ENCODE assay signal across 13 cellular contexts in the genomic region with DNA sequence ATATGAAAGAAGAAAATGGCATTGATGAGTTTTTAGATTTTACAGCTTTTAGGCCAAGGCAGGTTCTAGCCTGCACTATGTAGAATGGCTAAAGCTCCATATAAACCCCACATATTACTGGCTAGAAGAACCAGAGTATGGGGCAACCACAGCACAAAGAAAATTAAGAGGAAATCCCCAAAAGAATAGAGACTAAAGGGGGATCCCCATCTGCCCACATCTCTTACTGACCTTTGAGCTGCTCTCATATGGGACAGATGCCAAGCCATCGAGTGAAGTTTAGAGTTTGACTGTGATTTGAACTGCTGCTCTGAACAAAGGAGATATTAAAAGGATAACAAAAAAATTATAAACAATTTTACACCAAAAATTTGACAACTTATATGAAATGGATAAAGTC.
DNase-seq lines count a peak whose midpoint lies in the region; ATAC-seq and TF ChIP-seq lines count a peak whose summit lies in the region.
"Had no signal": no experiment of that assay in that cellular context is flagged by ENCODE, and none has a peak within 500 bp of the region (broad histone marks: within the 10 kb centered on the region; RNA-seq: fewer than 3 reads in every experiment).

No MANE protein-coding gene starts in this region.

- H3K36me3 ChIP-seq in lower lobe of right lung, result no peaks in the 10 kb centered on the region

- no peaks in the 10 kb centered on the region for H3K9me3 ChIP-seq in lower lobe of right lung

- TF ChIP-seq CTCF in glutamatergic neuron (IDR thresholded peaks at IDR 0.05; ENCODE audit: partially characterized antibody, unreplicated experiment) (no peak), lower lobe of right lung (IDR thresholded peaks at IDR 0.05) (no peak)

- ATAC-seq in GM18508 (IDR thresholded peaks at IDR 0.05; ENCODE audit: insufficient read depth, unreplicated experiment) (peak; percentile 98), GM19467 (IDR thresholded peaks at IDR 0.05; ENCODE audit: unreplicated experiment) (peak; percentile 86), HG02938 (IDR thresholded peaks at IDR 0.05; ENCODE audit: unreplicated experiment) (peak; percentile 96), HG03571 (IDR thresholded peaks at IDR 0.05; ENCODE audit: unreplicated experiment) (peak; percentile 95), lower lobe of right lung (no peak)
- ATAC-seq: Panc1 had no signal

- no peaks in the 10 kb centered on the region for H3K9me3 Mint-ChIP-seq in glutamatergic neuron (ENCODE audit: unreplicated experiment)

- no peak overlapping the region for H3K4me3 Mint-ChIP-seq in glutamatergic neuron (ENCODE audit: unreplicated experiment)

- no peaks in the 10 kb centered on the region for H3K4me1 Mint-ChIP-seq in glutamatergic neuron (ENCODE audit: low read depth, unreplicated experiment)

- H3K4me1 ChIP-seq in lower lobe of right lung, result no peaks in the 10 kb centered on the region

- H3K27ac Mint-ChIP-seq in glutamatergic neuron (ENCODE audit: unreplicated experiment), result no peak overlapping the region

- no peak for DNase-seq in glutamatergic neuron
- no peak for DNase-seq in activated gamma-delta T cell (lab: John Stamatoyannopoulos, UW)
- no peak for DNase-seq in NCI-H128 (lab: John Stamatoyannopoulos, UW; ENCODE audit: unreplicated experiment)
- DNase-seq in lower lobe of right lung, result no peak
- DNase-seq: NCI-H2171; occipital lobe; stimulated activated CD4-positive, alpha-beta T cell treated with anti-CD3 and anti-CD28 coated beads, Interleukin-1b, Interleukin-23, amount 100 ng/mL, for 48 hours had no signal

- no peak overlapping the region for H3K27ac ChIP-seq in lower lobe of right lung
- H3K27ac ChIP-seq: C4-2B had no signal

- intact Hi-C loops in lower lobe of right lung (cut with DNase I), result no loop called here

- H3K36me3 Mint-ChIP-seq in glutamatergic neuron (ENCODE audit: unreplicated experiment), result no peaks in the 10 kb centered on the region

- H3K27me3 ChIP-seq in lower lobe of right lung (ENCODE audit: low read depth), result no peaks in the 10 kb centered on the region

- H3K4me3 ChIP-seq in lower lobe of right lung, result no peak overlapping the region

- peaks cover 1% of the 10 kb centered on the region for H3K27me3 Mint-ChIP-seq in glutamatergic neuron (ENCODE audit: unreplicated experiment)

Comparison
In these comparisons a context has a peak if more than half of its experiments do, and no peak if none do; other contexts are left out.
1. ATAC-seq: peak in GM18508 (single experiment), GM19467 (single experiment), HG02938 (single experiment) and HG03571 (single experiment); none in lower lobe of right lung (0 of 2).